Comparison of ENCODE assay signal across 16 cellular contexts in the genomic region with DNA sequence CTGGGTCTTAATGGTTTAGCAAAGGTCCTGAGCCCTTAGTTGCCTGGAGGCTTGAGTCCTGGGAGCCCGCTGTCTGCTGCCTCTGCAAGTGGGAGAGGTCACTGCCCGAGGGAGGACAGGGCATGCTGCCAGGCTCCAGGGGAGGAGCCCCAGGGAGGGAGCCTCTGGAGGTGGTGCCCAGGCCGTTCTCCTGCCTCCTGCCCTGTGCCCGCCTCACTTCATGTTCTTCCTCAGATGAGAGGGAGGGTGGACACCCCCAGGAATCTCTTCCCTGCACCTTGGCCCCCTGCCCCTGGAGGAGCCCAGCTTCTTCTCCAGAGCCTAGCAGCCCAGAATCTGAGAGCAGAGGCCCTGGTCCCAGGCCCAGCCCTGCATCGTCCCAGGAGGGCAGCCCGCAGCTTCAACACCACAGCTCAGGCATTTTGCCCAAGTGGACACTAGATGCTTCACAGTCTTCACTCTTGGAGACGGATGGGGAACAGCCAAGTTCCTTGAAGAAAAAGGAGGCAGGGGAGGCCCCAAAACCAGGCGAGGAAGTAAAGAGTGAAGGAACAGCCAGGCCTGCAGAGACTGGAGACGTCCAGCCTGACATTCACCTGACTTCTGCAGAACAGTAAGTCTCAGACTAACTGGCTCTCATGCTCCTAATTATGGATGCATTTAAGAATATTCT. TPM values are rescaled to one million over a fixed set of nuclear protein-coding genes. Genes with fewer than 3 reads are reported as not detected.
DNase-seq lines count a peak whose midpoint lies in the region; ATAC-seq and TF ChIP-seq lines count a peak whose summit lies in the region.
"Had no signal": no experiment of that assay in that cellular context is flagged by ENCODE, and none has a peak within 500 bp of the region (broad histone marks: within the 10 kb centered on the region; RNA-seq: fewer than 3 reads in every experiment).

No MANE protein-coding gene starts in this region.

- peak overlapping the region; percentile 23 for H3K4me3 Mint-ChIP-seq in activated CD4-positive, alpha-beta T cell treated with anti-CD3 and anti-CD28 coated beads, Interleukin-2, amount 10 ng/mL, durations not matched to agents 24 days and 14 days
- peak overlapping the region; percentile 2 for H3K4me3 Mint-ChIP-seq in activated CD8-positive, alpha-beta T cell treated with anti-CD3 and anti-CD28 coated beads, Interleukin-2, amount 10 ng/mL, durations not matched to agents 7 days and 5 days

- 55 to 67% methylated on average over 3 of the region's 9 CpGs for WGBS in esophagus squamous epithelium, 2 donors

- peaks cover 59% of the 10 kb centered on the region for H3K4me1 Mint-ChIP-seq in activated CD4-positive, alpha-beta T cell treated with anti-CD3 and anti-CD28 coated beads, Interleukin-2, amount 10 ng/mL, durations not matched to agents 24 days and 14 days
- peaks cover 79% of the 10 kb centered on the region for H3K4me1 Mint-ChIP-seq in activated CD8-positive, alpha-beta T cell treated with anti-CD3 and anti-CD28 coated beads, Interleukin-2, amount 10 ng/mL, durations not matched to agents 7 days and 5 days (ENCODE audit: low read depth)

- no peak for ATAC-seq in activated CD8-positive, alpha-beta T cell treated with anti-CD3 and anti-CD28 coated beads, Interleukin-2, amount 10 ng/mL, durations not matched to agents 7 days and 5 days
- ATAC-seq in HG02970 (IDR thresholded peaks at IDR 0.05; ENCODE audit: low FRiP score, unreplicated experiment) = no peak

- no peak overlapping the region for H3K27ac ChIP-seq in esophagus squamous epithelium
- H3K27ac ChIP-seq: A549, thoracic aorta had no signal

- no peak for TF ChIP-seq CTCF in esophagus squamous epithelium (IDR thresholded peaks at IDR 0.05)

- intact Hi-C loops in activated CD4-positive, alpha-beta T cell treated with anti-CD3 and anti-CD28 coated beads, Interleukin-2, amount 10 ng/mL, durations not matched to agents 24 days and 14 days (cut with micrococcal nuclease) = no loop called here
- intact Hi-C loops in esophagus squamous epithelium (cut with DNase I) = no loop called here

- H3K9me3 Mint-ChIP-seq in activated CD4-positive, alpha-beta T cell treated with anti-CD3 and anti-CD28 coated beads, Interleukin-2, amount 10 ng/mL, durations not matched to agents 24 days and 14 days = no peaks in the 10 kb centered on the region
- no peaks in the 10 kb centered on the region for H3K9me3 Mint-ChIP-seq in activated CD8-positive, alpha-beta T cell treated with anti-CD3 and anti-CD28 coated beads, Interleukin-2, amount 10 ng/mL, durations not matched to agents 7 days and 5 days (ENCODE audit: insufficient read depth)

- no peaks in the 10 kb centered on the region for H3K9me3 ChIP-seq in esophagus squamous epithelium
- H3K9me3 ChIP-seq: A549, thoracic aorta had no signal

- POLR2A ChIA-PET in activated CD8-positive, alpha-beta T cell treated with anti-CD3 and anti-CD28 coated beads, Interleukin-2, amount 10 ng/mL, durations not matched to agents 7 days and 5 days (lab: Charles Lee) = interaction anchor here (1.0 kb wide), 1 partner anchor 14 kb away, joined by 3 read pairs; no protein-coding TSS in a partner anchor

- no peak for DNase-seq in activated CD4-positive, alpha-beta T cell treated with anti-CD3 and anti-CD28 coated beads, Interleukin-2, amount 10 ng/mL, durations not matched to agents 24 days and 14 days
- DNase-seq in activated CD4-positive, alpha-beta T cell treated with anti-CD3 and anti-CD28 coated beads, Interleukin-2, amount 50 U/mL, for 1 hour = no peak
- DNase-seq in activated CD8-positive, alpha-beta T cell treated with anti-CD3 and anti-CD28 coated beads, Interleukin-2, amount 10 ng/mL, durations not matched to agents 7 days and 5 days = no peak
- DNase-seq in iPS-NIHi11 (ENCODE audit: low spot score) = peak; percentile 24
- DNase-seq in renal cortical epithelial cell (ENCODE audit: low read depth) = peak; percentile 47
- DNase-seq in MV-4-11 (lab: John Stamatoyannopoulos, UW) = no peak
- DNase-seq in esophagus squamous epithelium (lab: John Stamatoyannopoulos, UW) = no peak
- DNase-seq: activated effector memory CD4-positive, alpha-beta T cell treated with anti-CD3 and anti-CD28 coated beads, Interleukin-2, amount 50 U/mL, for 16 hours; foreskin melanocyte; Karpas-422; kidney glomerular epithelial cell; NCI-H2171 had no signal

- peak overlapping the region; percentile 67 for H3K27ac Mint-ChIP-seq in activated CD4-positive, alpha-beta T cell treated with anti-CD3 and anti-CD28 coated beads, Interleukin-2, amount 10 ng/mL, durations not matched to agents 24 days and 14 days
- peak overlapping the region; percentile 26 for H3K27ac Mint-ChIP-seq in activated CD8-positive, alpha-beta T cell treated with anti-CD3 and anti-CD28 coated beads, Interleukin-2, amount 10 ng/mL, durations not matched to agents 7 days and 5 days

- no peak for TF ChIP-seq POLR2A in esophagus squamous epithelium (IDR thresholded peaks at IDR 0.05)

- CTCF ChIA-PET in activated CD8-positive, alpha-beta T cell treated with anti-CD3 and anti-CD28 coated beads, Interleukin-2, amount 10 ng/mL, durations not matched to agents 7 days and 5 days (lab: Charles Lee) = no interaction called here

- H3K27me3 Mint-ChIP-seq in activated CD4-positive, alpha-beta T cell treated with anti-CD3 and anti-CD28 coated beads, Interleukin-2, amount 10 ng/mL, durations not matched to agents 24 days and 14 days = no peaks in the 10 kb centered on the region
- no peaks in the 10 kb centered on the region for H3K27me3 Mint-ChIP-seq in activated CD8-positive, alpha-beta T cell treated with anti-CD3 and anti-CD28 coated beads, Interleukin-2, amount 10 ng/mL, durations not matched to agents 7 days and 5 days (ENCODE audit: low read depth)

- no peaks in the 10 kb centered on the region for H3K27me3 ChIP-seq in esophagus squamous epithelium

- H3K36me3 ChIP-seq in esophagus squamous epithelium = peaks cover 0 to 40% (median 0%) of the 10 kb centered on the region in 3 donors
- H3K36me3 ChIP-seq: thoracic aorta had no signal

- peaks cover 4 to 22% (median 6%) of the 10 kb centered on the region in 3 donors for H3K4me1 ChIP-seq in esophagus squamous epithelium
- H3K4me1 ChIP-seq: A549 had no signal

- no peak overlapping the region for H3K4me3 ChIP-seq in esophagus squamous epithelium
- H3K4me3 ChIP-seq: A549, thoracic aorta had no signal

- H3K36me3 Mint-ChIP-seq in activated CD4-positive, alpha-beta T cell treated with anti-CD3 and anti-CD28 coated beads, Interleukin-2, amount 10 ng/mL, durations not matched to agents 24 days and 14 days (ENCODE audit: low read depth) = peaks cover 65% of the 10 kb centered on the region
- peaks cover 79% of the 10 kb centered on the region for H3K36me3 Mint-ChIP-seq in activated CD8-positive, alpha-beta T cell treated with anti-CD3 and anti-CD28 coated beads, Interleukin-2, amount 10 ng/mL, durations not matched to agents 7 days and 5 days (ENCODE audit: low read depth)

RNA-seq across cellular contexts. Expression of gene PSD4, which starts 12.0 kb away (rescaled TPM):
- total RNA-seq in activated CD4-positive, alpha-beta T cell treated with anti-CD3 and anti-CD28 coated beads, Interleukin-2, amount 10 ng/mL, durations not matched to agents 24 days and 14 days = 268 and 278 TPM in 2 replicates
- total RNA-seq in activated CD8-positive, alpha-beta T cell treated with anti-CD3 and anti-CD28 coated beads, Interleukin-2, amount 10 ng/mL, durations not matched to agents 7 days and 5 days = 100 to 1,000 TPM; 394 to 404 TPM
- total RNA-seq in renal cortical epithelial cell (13.5 and 28.7 TPM in 2 replicates), esophagus squamous epithelium (10 to 100 TPM; 25.1 to 62.5 (median 50.2) TPM)

RNA-seq across cellular contexts. Expression of gene IL1RN, which starts 58.4 kb away (rescaled TPM):
- total RNA-seq in activated CD4-positive, alpha-beta T cell treated with anti-CD3 and anti-CD28 coated beads, Interleukin-2, amount 10 ng/mL, durations not matched to agents 24 days and 14 days = 3.0 and 3.3 TPM in 2 replicates
- total RNA-seq in activated CD8-positive, alpha-beta T cell treated with anti-CD3 and anti-CD28 coated beads, Interleukin-2, amount 10 ng/mL, durations not matched to agents 7 days and 5 days = under 1 TPM in 1 of 2 experiments, not detected in 1; 0.31 TPM
- 1.6 TPM in 1 of 2 replicates, not detected in the other for total RNA-seq in renal cortical epithelial cell
- total RNA-seq in esophagus squamous epithelium = 1,000 to 10,000 TPM in 2 of 4 donors, 100 to 1,000 TPM in 2; 594 to 1,539 (median 978) TPM
- total RNA-seq: pulmonary artery endothelial cell had no signal

Comparison
In these comparisons a context has a peak if more than half of its experiments do, and no peak if none do; other contexts are left out.
1. DNase-seq: peak in iPS-NIHi11 (single experiment) and renal cortical epithelial cell (single experiment); none in activated CD4-positive, alpha-beta T cell treated with anti-CD3 and anti-CD28 coated beads, Interleukin-2, amount 10 ng/mL, durations not matched to agents 24 days and 14 days (single experiment), activated CD4-positive, alpha-beta T cell treated with anti-CD3 and anti-CD28 coated beads, Interleukin-2, amount 50 U/mL, for 1 hour (single experiment), activated CD8-positive, alpha-beta T cell treated with anti-CD3 and anti-CD28 coated beads, Interleukin-2, amount 10 ng/mL, durations not matched to agents 7 days and 5 days (single experiment), MV-4-11 (single experiment) and esophagus squamous epithelium (single experiment).
2. RNA of gene IL1RN, which starts 58.4 kb away (total RNA-seq): 594 to 1,539 TPM in esophagus squamous epithelium; 3.0 to 3.3 TPM in activated CD4-positive, alpha-beta T cell treated with anti-CD3 and anti-CD28 coated beads, Interleukin-2, amount 10 ng/mL, durations not matched to agents 24 days and 14 days, 0.31 TPM in activated CD8-positive, alpha-beta T cell treated with anti-CD3 and anti-CD28 coated beads, Interleukin-2, amount 10 ng/mL, durations not matched to agents 7 days and 5 days and 1.6 TPM in renal cortical epithelial cell; every median in the first group is over 100 times any median in the second.